21 cellular contexts compared by ENCODE assay signal in genomic region chr1:228363686-228364067, GRCh38. TPM values are rescaled to one million over a fixed set of nuclear protein-coding genes. Genes with fewer than 3 reads are reported as not detected.
DNase-seq lines count a peak whose midpoint lies in the region; ATAC-seq, FAIRE-seq and TF ChIP-seq lines count a peak whose summit lies in the region.
"Had no signal": no experiment of that assay in that cellular context is flagged by ENCODE, and none has a peak within 500 bp of the region (broad histone marks: within the 10 kb centered on the region; RNA-seq: fewer than 3 reads in every experiment).

No MANE protein-coding gene starts in this region.

- TF ChIP-seq POLR2A in right lobe of liver (IDR thresholded peaks at IDR 0.05) (no peak), HepG2 (IDR thresholded peaks at IDR 0.05; ENCODE audit: insufficient read depth in 1 of 2, low read depth in 2 of 2, low read length in 2 of 2) (no peak)

- H4K20me1 ChIP-seq in HepG2 (ENCODE audit: insufficient read depth, low read length): no peaks in the 10 kb centered on the region

- CTCF ChIA-PET in HepG2 (lab: Yijun Ruan, JAX; ENCODE audit: low intra/inter-chr PET ratio, low total read pairs): no interaction called here

- peak in 2 of 3 donors; percentile 5 to 43 for DNase-seq in right lobe of liver
- DNase-seq in HepG2 (ENCODE audit: low spot score): no peak
- peak; percentile 13 for DNase-seq in left cardiac atrium
- no peak for DNase-seq in neuronal stem cell (ENCODE audit: low spot score)
- peak; percentile 48 for DNase-seq in upper lobe of right lung
- no peak for DNase-seq in NCI-H1694 treated with DMSO at 0.1 percent for 48 hours (lab: John Stamatoyannopoulos, UW)
- DNase-seq in epidermal melanocyte (ENCODE audit: insufficient read length, low spot score): no peak
- DNase-seq in COR-L47 (lab: John Stamatoyannopoulos, UW): no peak
- DNase-seq: EL; NCI-H1930; NCI-H526 treated with DMSO at 0.1 percent for 48 hours; NK-92 treated with Interleukin-12 subunit alpha and Interleukin-12 subunit beta, amount 100 ng/mL, for 24 hours; OCI-M1; RPMI8226; SJCRH30 had no signal

- no peak overlapping the region for H4K91ac ChIP-seq in neuronal stem cell (ENCODE audit: low read depth, low read length, poor library complexity)

- in situ Hi-C loops in HepG2 (cut with HindIII; ENCODE audit: extremely low pct_ligation_motif_present, low pct_unique_long_range_greater_than_20kb): no loop called here

- no peak overlapping the region for H2BK120ac ChIP-seq in neuronal stem cell (ENCODE audit: low read depth, low read length)

- H2AFZ ChIP-seq in HepG2 (ENCODE audit: low read length) (no peak overlapping the region), neuronal stem cell (ENCODE audit: low read length) (no peak overlapping the region)

- H3K23ac ChIP-seq in neuronal stem cell (ENCODE audit: low read depth, low read length, poor library complexity): peak overlapping the region; percentile 85

- peak overlapping the region; percentile 71 for H3K14ac ChIP-seq in neuronal stem cell (ENCODE audit: low read length)

- H3K36me3 ChIP-seq in right lobe of liver (no peaks in the 10 kb centered on the region), HepG2 (replicated peaks in 1 of 2; ENCODE audit: control insufficient read depth in 1 of 2, insufficient read depth in 2 of 2, low read length in 2 of 2) (no peaks in the 10 kb centered on the region), neuronal stem cell (replicated peaks in 1 of 2; ENCODE audit: control insufficient read depth in 2 of 2, insufficient read depth in 2 of 2, low read length in 2 of 2) (no peaks in the 10 kb centered on the region), upper lobe of right lung (no peaks in the 10 kb centered on the region)
- H3K36me3 ChIP-seq: HAP-1, SJCRH30 had no signal

- no peak for ATAC-seq in right lobe of liver
- no peak for ATAC-seq in HepG2
- no peak for ATAC-seq in left cardiac atrium
- ATAC-seq in upper lobe of right lung: no peak
- ATAC-seq: A549 had no signal

- H3K9me3 ChIP-seq in right lobe of liver (no peaks in the 10 kb centered on the region), HepG2 (ENCODE audit: low read length) (no peaks in the 10 kb centered on the region), neuronal stem cell (replicated peaks in 1 of 2; ENCODE audit: control insufficient read depth in 2 of 2, insufficient read depth in 1 of 2, low read depth in 1 of 2, low read length in 2 of 2) (peaks cover 0 to 2% of the 10 kb centered on the region in 2 donors), upper lobe of right lung (no peaks in the 10 kb centered on the region)
- H3K9me3 ChIP-seq: A549, HAP-1, SJCRH30 had no signal

- H4K8ac ChIP-seq in neuronal stem cell (ENCODE audit: low read depth, low read length): no peak overlapping the region

- peaks cover 4% of the 10 kb centered on the region for H3K79me1 ChIP-seq in neuronal stem cell (ENCODE audit: low read depth, low read length)

- no peak overlapping the region for H3K27ac ChIP-seq in right lobe of liver
- H3K27ac ChIP-seq in HepG2 (ENCODE audit: extremely low read length, insufficient read depth, low read length): no peak overlapping the region
- H3K27ac ChIP-seq in neuronal stem cell (replicated peaks; ENCODE audit: low read length): no peak overlapping the region
- no peak overlapping the region for H3K27ac ChIP-seq in upper lobe of right lung
- H3K27ac ChIP-seq: A549, C4-2B, HL-60, SJCRH30 had no signal

- no peak overlapping the region for H2BK15ac ChIP-seq in neuronal stem cell (ENCODE audit: low read length)

- no peak overlapping the region for H3K4me3 ChIP-seq in right lobe of liver
- H3K4me3 ChIP-seq in HepG2 (replicated peaks in 1 of 3; ENCODE audit: insufficient read depth in 1 of 3, low read depth in 2 of 3, low read length in 3 of 3): no peak overlapping the region
- H3K4me3 ChIP-seq in neuronal stem cell (ENCODE audit: low read length in 2 of 2): no peak overlapping the region
- H3K4me3 ChIP-seq in upper lobe of right lung: no peak overlapping the region
- H3K4me3 ChIP-seq: A549, HAP-1, SJCRH30 had no signal

- no peaks in the 10 kb centered on the region for H3K4me1 ChIP-seq in right lobe of liver
- H3K4me1 ChIP-seq in HepG2 (ENCODE audit: insufficient read depth, low read length): peaks cover 14% of the 10 kb centered on the region
- H3K4me1 ChIP-seq in neuronal stem cell (ENCODE audit: control insufficient read depth in 2 of 2, insufficient read depth in 1 of 2, low read depth in 1 of 2, low read length in 2 of 2): peaks cover 0 to 2% of the 10 kb centered on the region in 2 donors
- no peaks in the 10 kb centered on the region for H3K4me1 ChIP-seq in upper lobe of right lung
- H3K4me1 ChIP-seq: A549, HAP-1, SJCRH30 had no signal

- BruUV-seq in HepG2 (replicated peaks; lab: Mats Ljungman, UMichigan): no TSS peak

- TF ChIP-seq RAD21 in HepG2 (CRISPR knock-in tag; IDR thresholded peaks at IDR 0.05): no peak

- H3K4me2 ChIP-seq in HepG2 (ENCODE audit: low read depth, low read length): no peak overlapping the region
- H3K4me2 ChIP-seq in neuronal stem cell (ENCODE audit: insufficient read depth, low read length, poor library complexity, severe bottlenecking): no peak overlapping the region
- H3K4me2 ChIP-seq: A549 had no signal

- POLR2A ChIA-PET in HepG2 (lab: Yijun Ruan, JAX): no interaction called here

- no peak overlapping the region for H2BK5ac ChIP-seq in neuronal stem cell (ENCODE audit: low read length)

- TF ChIP-seq CTCF in right lobe of liver (IDR thresholded peaks at IDR 0.05): no peak
- no peak for TF ChIP-seq CTCF in HepG2 (CRISPR knock-in tag; IDR thresholded peaks at IDR 0.05)
- TF ChIP-seq CTCF in upper lobe of right lung (IDR thresholded peaks at IDR 0.05): no peak

- H3K27me3 ChIP-seq in right lobe of liver (no peaks in the 10 kb centered on the region), HepG2 (ENCODE audit: control insufficient read depth in 1 of 2, insufficient read depth in 2 of 2, low read length in 2 of 2) (peaks cover 0 to 3% of the 10 kb centered on the region in 2 experiments; a peak in 3 of 5 replicates), neuronal stem cell (ENCODE audit: control insufficient read depth in 3 of 3, insufficient read depth in 3 of 3, low read depth in 1 of 3, low read length in 3 of 3) (peaks cover 0 to 5% (median 0%) of the 10 kb centered on the region in 3 experiments), upper lobe of right lung (no peaks in the 10 kb centered on the region)

- no CpG with 5 or more reads among the region's 9 CpGs for WGBS in right lobe of liver (ENCODE audit: insufficient coverage, low coverage, low lambda C conversion rate, missing lambda C conversion rate)
- 44% methylated on average over 7 of the region's 9 CpGs for WGBS in HepG2 (ENCODE audit: low lambda C conversion rate)
- no CpG with 5 or more reads among the region's 9 CpGs for WGBS in neuronal stem cell (ENCODE audit: extremely low coverage in 2 of 2, insufficient read length in 2 of 2, insufficient replicate concordance in 1 of 2), 2 donors

- no peak overlapping the region for H3K4ac ChIP-seq in neuronal stem cell (ENCODE audit: low read length)

- intact Hi-C loops in right lobe of liver (cut with DNase I) (no loop called here), HepG2 (cut with micrococcal nuclease; ENCODE audit: unreplicated experiment) (no loop called here), left cardiac atrium (cut with DNase I) (no loop called here), upper lobe of right lung (cut with DNase I) (no loop called here)

- H3K18ac ChIP-seq in neuronal stem cell (ENCODE audit: low read length): no peak overlapping the region

- peak overlapping the region; percentile 86 for H2AK5ac ChIP-seq in neuronal stem cell (ENCODE audit: low read depth, low read length)

- FAIRE-seq in HepG2 (lab: Jason Lieb, UNC): no peak
- FAIRE-seq: A549, GM19239, HTR-8/SVneo had no signal

- TF ChIP-seq EP300 in HepG2 (IDR thresholded peaks at IDR 0.05; ENCODE audit: low read depth in 2 of 2, low read length in 2 of 2): no peak
- no peak for TF ChIP-seq EP300 in HepG2 (CRISPR knock-in tag; IDR thresholded peaks at IDR 0.05; ENCODE audit: borderline replicate concordance)

- no peak overlapping the region for H3K9ac ChIP-seq in HepG2 (ENCODE audit: insufficient read depth, low read depth, low read length)
- no peak overlapping the region for H3K9ac ChIP-seq in neuronal stem cell (ENCODE audit: low read depth, low read length, poor library complexity)

- no peaks in the 10 kb centered on the region for H3K79me2 ChIP-seq in HepG2 (ENCODE audit: insufficient read depth, low read length)

- no peak overlapping the region for H2BK12ac ChIP-seq in neuronal stem cell (ENCODE audit: low read length)

RNA-seq across cellular contexts. Expression of gene TRIM11, which starts 43.0 kb away (rescaled TPM):
- total RNA-seq in right lobe of liver (1 to 10 TPM; 5.2 to 8.3 (median 7.1) TPM), HepG2 (2016; rRNA removed; fragmentation: Illumina TruSeq; extraction: Trizol) (9.7 and 16.1 TPM in 2 replicates), left cardiac atrium (1 to 10 TPM; 9.0 to 9.5 TPM), upper lobe of right lung (22.8 TPM)
- 8.8 and 9.6 TPM in 2 replicates for total RNA-seq in HepG2 (2016; cell fraction: cytosol; rRNA removed; fragmentation: Illumina TruSeq; extraction: Trizol; ENCODE audit: low read depth)
- total RNA-seq in HepG2 (2016; cell fraction: insoluble cytoplasmic fraction; rRNA removed; fragmentation: Illumina TruSeq; extraction: Trizol): 10.0 and 15.4 TPM in 2 replicates
- 12.1 and 13.4 TPM in 2 replicates for total RNA-seq in HepG2 (2016; cell fraction: membrane; rRNA removed; fragmentation: Illumina TruSeq; extraction: Trizol)
- 16.6 and 19.2 TPM in 2 replicates for total RNA-seq in HepG2 (2016; cell fraction: nucleus; rRNA removed; fragmentation: Illumina TruSeq; extraction: Trizol)
- polyA plus RNA-seq in HepG2 (2011; rRNA removed): 6.3 and 8.8 TPM in 2 replicates
- polyA plus RNA-seq in HepG2 (2011; cell fraction: cytosol; rRNA removed): 4.7 and 6.1 TPM in 2 replicates
- 33.2 and 33.5 TPM in 2 replicates for polyA plus RNA-seq in HepG2 (2011; cell fraction: nucleus; rRNA removed)
- 7.8 and 13.4 TPM in 2 replicates for polyA plus RNA-seq in HepG2 (2012)
- polyA plus RNA-seq in HepG2 (2016; cell fraction: cytosol; fragmentation: Illumina TruSeq; extraction: Trizol; ENCODE audit: low read depth): 1.3 and 1.5 TPM in 2 replicates
- polyA plus RNA-seq in HepG2 (2016; cell fraction: insoluble cytoplasmic fraction; fragmentation: Illumina TruSeq; extraction: Trizol; ENCODE audit: low read depth): 9.6 and 11.4 TPM in 2 replicates
- polyA plus RNA-seq in HepG2 (2016; cell fraction: membrane; fragmentation: Illumina TruSeq; extraction: Trizol; ENCODE audit: low read depth): 2.2 and 2.7 TPM in 2 replicates
- 33.8 and 38.7 TPM in 2 replicates for polyA plus RNA-seq in HepG2 (2016; cell fraction: nucleus; fragmentation: Illumina TruSeq; extraction: Trizol; ENCODE audit: insufficient read depth, low read depth)
- polyA minus RNA-seq in HepG2 (2011; rRNA and poly(A)+ RNA removed; ENCODE audit: low replicate concordance): 19.6 and 39.2 TPM in 2 replicates
- polyA minus RNA-seq in HepG2 (2011; cell fraction: cytosol; rRNA and poly(A)+ RNA removed): 6.6 and 7.0 TPM in 2 replicates
- polyA minus RNA-seq in HepG2 (2011; cell fraction: nucleus; rRNA and poly(A)+ RNA removed): 17.0 and 20.8 TPM in 2 replicates
- polyA plus RNA-seq in neuronal stem cell (2013, experiment 1 of 2): 13.5 TPM
- polyA plus RNA-seq in neuronal stem cell (2013, experiment 2 of 2): 13.3 TPM

RNA-seq across cellular contexts. Expression of gene TRIM17, which starts 53.0 kb away (rescaled TPM):
- not detected for total RNA-seq in right lobe of liver
- total RNA-seq in HepG2 (2016; rRNA removed; fragmentation: Illumina TruSeq; extraction: Trizol): 0.64 TPM in 1 of 2 replicates, not detected in the other
- not detected in 2 replicates for total RNA-seq in HepG2 (2016; cell fraction: cytosol; rRNA removed; fragmentation: Illumina TruSeq; extraction: Trizol; ENCODE audit: low read depth)
- 0.10 and 0.45 TPM in 2 replicates for total RNA-seq in HepG2 (2016; cell fraction: insoluble cytoplasmic fraction; rRNA removed; fragmentation: Illumina TruSeq; extraction: Trizol)
- not detected in 2 replicates for total RNA-seq in HepG2 (2016; cell fraction: membrane; rRNA removed; fragmentation: Illumina TruSeq; extraction: Trizol)
- 0.72 and 0.81 TPM in 2 replicates for total RNA-seq in HepG2 (2016; cell fraction: nucleus; rRNA removed; fragmentation: Illumina TruSeq; extraction: Trizol)
- polyA plus RNA-seq in HepG2 (2011; rRNA removed): 0.22 and 0.32 TPM in 2 replicates
- 0.10 and 0.11 TPM in 2 replicates for polyA plus RNA-seq in HepG2 (2011; cell fraction: cytosol; rRNA removed)
- 1.6 and 1.9 TPM in 2 replicates for polyA plus RNA-seq in HepG2 (2011; cell fraction: nucleus; rRNA removed)
- polyA plus RNA-seq in HepG2 (2012): 0.24 and 0.27 TPM in 2 replicates
- polyA plus RNA-seq in HepG2 (2016; cell fraction: cytosol; fragmentation: Illumina TruSeq; extraction: Trizol; ENCODE audit: low read depth): not detected in 2 replicates
- 0.14 and 0.22 TPM in 2 replicates for polyA plus RNA-seq in HepG2 (2016; cell fraction: insoluble cytoplasmic fraction; fragmentation: Illumina TruSeq; extraction: Trizol; ENCODE audit: low read depth)
- not detected in 2 replicates for polyA plus RNA-seq in HepG2 (2016; cell fraction: membrane; fragmentation: Illumina TruSeq; extraction: Trizol; ENCODE audit: low read depth)
- 1.2 and 1.4 TPM in 2 replicates for polyA plus RNA-seq in HepG2 (2016; cell fraction: nucleus; fragmentation: Illumina TruSeq; extraction: Trizol; ENCODE audit: insufficient read depth, low read depth)
- polyA minus RNA-seq in HepG2 (2011; rRNA and poly(A)+ RNA removed; ENCODE audit: low replicate concordance): 0.58 TPM in 1 of 2 replicates, not detected in the other
- not detected in 2 replicates for polyA minus RNA-seq in HepG2 (2011; cell fraction: cytosol; rRNA and poly(A)+ RNA removed)
- 0.64 and 0.75 TPM in 2 replicates for polyA minus RNA-seq in HepG2 (2011; cell fraction: nucleus; rRNA and poly(A)+ RNA removed)
- under 1 TPM; 0.42 to 0.88 TPM for total RNA-seq in left cardiac atrium
- 4.1 TPM for polyA plus RNA-seq in neuronal stem cell (2013, experiment 1 of 2)
- 3.7 TPM for polyA plus RNA-seq in neuronal stem cell (2013, experiment 2 of 2)
- 2.6 TPM for total RNA-seq in upper lobe of right lung
- total RNA-seq: SJCRH30 had no signal
- polyA plus RNA-seq: A549 had no signal

Comparison
In these comparisons a context has a peak if more than half of its experiments do, and no peak if none do; other contexts are left out.
1. DNase-seq: peak in right lobe of liver (2 of 3), left cardiac atrium (single experiment) and upper lobe of right lung (single experiment); none in HepG2 (single experiment), neuronal stem cell (single experiment), NCI-H1694 treated with DMSO at 0.1 percent for 48 hours (single experiment), epidermal melanocyte (single experiment) and COR-L47 (single experiment).